In genomic region chr17:75094871-75095399, GRCh38 we compare ENCODE assay signal across 25 cellular contexts. TPM values are rescaled to one million over a fixed set of nuclear protein-coding genes. Genes with fewer than 3 reads are reported as not detected.
DNase-seq lines count a peak whose midpoint lies in the region; ATAC-seq and TF ChIP-seq lines count a peak whose summit lies in the region.
"Had no signal": no experiment of that assay in that cellular context is flagged by ENCODE, and none has a peak within 500 bp of the region (broad histone marks: within the 10 kb centered on the region; RNA-seq: fewer than 3 reads in every experiment).

No MANE protein-coding gene starts in this region.

- H2AFZ ChIP-seq in trophoblast cell (ENCODE audit: insufficient read depth, low read length, poor library complexity): no peak overlapping the region
- H2AFZ ChIP-seq: GM23338 had no signal

- H3K4me3 ChIP-seq in Panc1 (ENCODE audit: low read depth in 2 of 2, low read length in 2 of 2) (no peak overlapping the region), trophoblast cell (ENCODE audit: low read depth, low read length) (no peak overlapping the region)
- H3K4me3 ChIP-seq: BLaER1, GM23338, lung had no signal

- H3K9ac ChIP-seq in trophoblast cell (ENCODE audit: low read length): no peak overlapping the region
- H3K9ac ChIP-seq: BLaER1 had no signal

- intact Hi-C loops in Panc1 (cut with micrococcal nuclease; ENCODE audit: unreplicated experiment) (no loop called here), left colon (cut with DNase I, micrococcal nuclease) (no loop called here)

- H2BK12ac ChIP-seq in trophoblast cell (ENCODE audit: low read length): peak overlapping the region; percentile 39

- peak overlapping the region; percentile 10 for H2AK5ac ChIP-seq in trophoblast cell (ENCODE audit: low read length)

- H3K36me3 ChIP-seq in Panc1 (ENCODE audit: control insufficient read depth, insufficient read depth, low read length) (no peaks in the 10 kb centered on the region), trophoblast cell (ENCODE audit: control insufficient read depth in 1 of 2, insufficient read depth in 2 of 2, low read length in 2 of 2) (peaks cover 13 to 14% of the 10 kb centered on the region in 2 experiments)

- no peak overlapping the region for H3K4ac ChIP-seq in trophoblast cell (ENCODE audit: low read depth, low read length)

- H2BK5ac ChIP-seq in trophoblast cell (ENCODE audit: low read depth, low read length, poor library complexity): no peak overlapping the region

- no peak overlapping the region for H3K4me3 Mint-ChIP-seq in endothelial cell (ENCODE audit: unreplicated experiment)
- H3K4me3 Mint-ChIP-seq: activated CD4-positive, alpha-beta T cell treated with anti-CD3 and anti-CD28 coated beads, Interleukin-2, amount 10 ng/mL, durations not matched to agents 24 days and 14 days; activated T-helper 1 cell treated with anti-CD3 and anti-CD28 coated beads, Interleukin-12 subunit alpha, Interleukin-12 subunit beta, Interleukin-2, Interleukin-4 antibody, amounts not matched to agents 30 ng/mL and 10 ng/mL and 1 ng/mL, durations not matched to agents 14 hours and 24 hours and 36 hours; central memory CD8-positive, alpha-beta T cell; GM23338; immature natural killer cell had no signal

- no peak overlapping the region for H3K4me2 ChIP-seq in trophoblast cell (ENCODE audit: low read length)
- H3K4me2 ChIP-seq: BLaER1, GM23338 had no signal

- H3K18ac ChIP-seq in trophoblast cell (ENCODE audit: low read length): peak overlapping the region; percentile 10

- peaks cover 26% of the 10 kb centered on the region for H3K36me3 Mint-ChIP-seq in endothelial cell (ENCODE audit: low read depth, unreplicated experiment)

- H3K27me3 ChIP-seq in Panc1 (ENCODE audit: control insufficient read depth, insufficient read depth, low read length) (no peaks in the 10 kb centered on the region), trophoblast cell (ENCODE audit: insufficient read depth, low read length) (no peaks in the 10 kb centered on the region)
- H3K27me3 ChIP-seq: BLaER1 had no signal

- no peak overlapping the region for H2BK120ac ChIP-seq in trophoblast cell (ENCODE audit: insufficient read depth, low read length, poor library complexity)

- H3K27ac ChIP-seq in Panc1 (ENCODE audit: low read length) (peak overlapping the region; percentile 8; the same call in 1 of the 2 replicates), trophoblast cell (ENCODE audit: low read depth, low read length) (no peak overlapping the region)
- H3K27ac ChIP-seq: BLaER1 had no signal

- H3K23ac ChIP-seq in trophoblast cell (ENCODE audit: low read length): no peak overlapping the region

- in situ Hi-C loops in Panc1 (cut with HindIII; ENCODE audit: low pct_unique_long_range_greater_than_20kb, low sequenced_read_pairs): no loop called here

- peaks cover 22% of the 10 kb centered on the region for H3K27me3 Mint-ChIP-seq in endothelial cell (ENCODE audit: unreplicated experiment)
- H3K27me3 Mint-ChIP-seq: activated CD4-positive, alpha-beta T cell treated with anti-CD3 and anti-CD28 coated beads, Interleukin-2, amount 10 ng/mL, durations not matched to agents 24 days and 14 days; central memory CD8-positive, alpha-beta T cell had no signal

- ATAC-seq in Panc1 (0 out of 2 replicates have a peak, but pooled peaks have one; percentile 10), left colon (peak; percentile 16), HG03432 (IDR thresholded peaks at IDR 0.05; ENCODE audit: unreplicated experiment) (no peak), GM19467 (IDR thresholded peaks at IDR 0.05; ENCODE audit: unreplicated experiment) (no peak)
- ATAC-seq: GM23338; stimulated activated naive CD8-positive, alpha-beta T cell treated with anti-CD3 and anti-CD28 coated beads, Interleukin-15, Interleukin-2, amounts not matched to agents 100 U/mL and 50 U/mL, for 24 hours had no signal

- H4K91ac ChIP-seq in trophoblast cell (ENCODE audit: low read depth, low read length): peak overlapping the region; percentile 29

- H3K27ac Mint-ChIP-seq in endothelial cell (ENCODE audit: unreplicated experiment): no peak overlapping the region
- H3K27ac Mint-ChIP-seq: activated CD4-positive, alpha-beta T cell treated with anti-CD3 and anti-CD28 coated beads, Interleukin-2, amount 10 ng/mL, durations not matched to agents 24 days and 14 days; activated T-helper 1 cell treated with anti-CD3 and anti-CD28 coated beads, Interleukin-12 subunit alpha, Interleukin-12 subunit beta, Interleukin-2, Interleukin-4 antibody, amounts not matched to agents 30 ng/mL and 10 ng/mL and 1 ng/mL, durations not matched to agents 14 hours and 24 hours and 36 hours; immature natural killer cell had no signal

- BruUV-seq in Panc1 (replicated peaks; lab: Mats Ljungman, UMichigan): no TSS peak

- peaks cover 19% of the 10 kb centered on the region for H3K79me1 ChIP-seq in trophoblast cell (ENCODE audit: low read length)

- CTCF ChIA-PET in Panc1 (lab: Charles Lee): no interaction called here

- peaks cover 48% of the 10 kb centered on the region for H3K4me1 Mint-ChIP-seq in endothelial cell (ENCODE audit: unreplicated experiment)
- H3K4me1 Mint-ChIP-seq: immature natural killer cell had no signal

- WGBS in trophoblast cell (ENCODE audit: extremely low coverage, insufficient coverage, insufficient read length): no CpG with 5 or more reads among the region's 16 CpGs

- H3K79me2 ChIP-seq in trophoblast cell (ENCODE audit: control insufficient read depth, insufficient read depth, low read length, poor library complexity): peaks cover 6% of the 10 kb centered on the region

- H3K4me1 ChIP-seq in Panc1 (ENCODE audit: control insufficient read depth, insufficient read depth, low read length) (peaks cover 47% of the 10 kb centered on the region), trophoblast cell (ENCODE audit: control insufficient read depth in 1 of 2, insufficient read depth in 2 of 2, low read length in 2 of 2) (peaks cover 38 to 39% of the 10 kb centered on the region in 2 experiments)
- H3K4me1 ChIP-seq: BLaER1 had no signal

- H4K12ac ChIP-seq in trophoblast cell (ENCODE audit: low read depth, low read length): no peak overlapping the region

- no peak overlapping the region for H4K8ac ChIP-seq in trophoblast cell (ENCODE audit: low read depth, low read length)

- no peak for TF ChIP-seq CTCF in Panc1 (IDR thresholded peaks at IDR 0.05)
- TF ChIP-seq CTCF in endothelial cell (IDR thresholded peaks at IDR 0.05; ENCODE audit: unreplicated experiment): no peak

- H3K9me3 ChIP-seq in Panc1 (ENCODE audit: control insufficient read depth, insufficient read depth, low read depth, low read length) (no peaks in the 10 kb centered on the region), trophoblast cell (ENCODE audit: insufficient read depth, low read depth, low read length) (peaks cover 5% of the 10 kb centered on the region)
- H3K9me3 ChIP-seq: BLaER1 had no signal

- DNase-seq in CD1c-positive myeloid dendritic cell (ENCODE audit: extremely low spot score): peak; percentile 0
- DNase-seq in Panc1 (ENCODE audit: low read depth, low spot score): no peak
- peak; percentile 38 to 68 for DNase-seq in left colon
- peak in 1 of 2 donors; percentile 46 for DNase-seq in trophoblast cell
- DNase-seq in T-helper 9 cell: no peak
- no peak for DNase-seq in endothelial cell (ENCODE audit: low spot score)
- DNase-seq: activated CD4-positive, alpha-beta T cell treated with anti-CD3 and anti-CD28 coated beads, Interleukin-2, amount 10 ng/mL, durations not matched to agents 24 days and 14 days; activated naive CD4-positive, alpha-beta T cell treated with anti-CD3 and anti-CD28 coated beads, Interleukin-2, amount 50 U/mL, for 16 hours; aorta; erythroblast; foreskin melanocyte; immature natural killer cell; KBM-7; NCI-H1694 treated with DMSO at 0.1 percent for 48 hours; occipital lobe; SHP77 treated with DMSO at 0.1 percent for 48 hours; stimulated activated CD4-positive, alpha-beta T cell treated with anti-CD3 and anti-CD28 coated beads, Interleukin-4, amount 100 ng/mL, for 1 hour; stimulated activated naive CD8-positive, alpha-beta T cell treated with anti-CD3 and anti-CD28 coated beads, Interleukin-15, Interleukin-2, amounts not matched to agents 100 U/mL and 50 U/mL, for 24 hours had no signal

- no peaks in the 10 kb centered on the region for H3K9me3 Mint-ChIP-seq in endothelial cell (ENCODE audit: unreplicated experiment)
- H3K9me3 Mint-ChIP-seq: activated CD4-positive, alpha-beta T cell treated with anti-CD3 and anti-CD28 coated beads, Interleukin-2, amount 10 ng/mL, durations not matched to agents 24 days and 14 days; activated T-helper 1 cell treated with anti-CD3 and anti-CD28 coated beads, Interleukin-12 subunit alpha, Interleukin-12 subunit beta, Interleukin-2, Interleukin-4 antibody, amounts not matched to agents 30 ng/mL and 10 ng/mL and 1 ng/mL, durations not matched to agents 14 hours and 24 hours and 36 hours; central memory CD8-positive, alpha-beta T cell; GM23338; immature natural killer cell had no signal

- POLR2A ChIA-PET in Panc1 (lab: Charles Lee): no interaction called here

- H3K14ac ChIP-seq in trophoblast cell (ENCODE audit: low read length): peak overlapping the region; percentile 8

RNA-seq across cellular contexts. Expression of gene SLC16A5, which starts 7.2 kb away (rescaled TPM):
- 46.6 TPM for total RNA-seq in Panc1 (2021; ENCODE audit: unreplicated experiment)
- 70.7 TPM for polyA plus RNA-seq in Panc1 (2012; ENCODE audit: insufficient read length)
- total RNA-seq in left colon: 10 to 100 TPM; 26.6 to 39.6 TPM
- polyA plus RNA-seq in trophoblast cell (2013): 18.8 and 19.2 TPM in 2 replicates
- total RNA-seq in endothelial cell (ENCODE audit: unreplicated experiment): 50.9 TPM

RNA-seq across cellular contexts. Expression of gene ARMC7, which starts 14.8 kb away (rescaled TPM):
- 48.7 TPM for total RNA-seq in Panc1 (2021; ENCODE audit: unreplicated experiment)
- 74.7 TPM for polyA plus RNA-seq in Panc1 (2012; ENCODE audit: insufficient read length)
- 10 to 100 TPM; 20.3 to 29.9 TPM for total RNA-seq in left colon
- 8.6 and 8.7 TPM in 2 replicates for polyA plus RNA-seq in trophoblast cell (2013)
- 43.4 TPM for total RNA-seq in endothelial cell (ENCODE audit: unreplicated experiment)

RNA-seq across cellular contexts. Expression of gene NT5C, which starts 36.6 kb away (rescaled TPM):
- 63.4 TPM for total RNA-seq in Panc1 (2021; ENCODE audit: unreplicated experiment)
- polyA plus RNA-seq in Panc1 (2012; ENCODE audit: insufficient read length): 82.5 TPM
- total RNA-seq in left colon: 10 to 100 TPM; 77.6 to 86.6 TPM
- 45.3 and 47.2 TPM in 2 replicates for polyA plus RNA-seq in trophoblast cell (2013)
- total RNA-seq in endothelial cell (ENCODE audit: unreplicated experiment): 13.5 TPM

RNA-seq across cellular contexts. Expression of gene KCTD2, which starts 47.9 kb away (rescaled TPM):
- total RNA-seq in Panc1 (2021; ENCODE audit: unreplicated experiment): 34.9 TPM
- 29.9 TPM for polyA plus RNA-seq in Panc1 (2012; ENCODE audit: insufficient read length)
- 10 to 100 TPM; 16.7 to 19.7 TPM for total RNA-seq in left colon
- polyA plus RNA-seq in trophoblast cell (2013): 17.4 and 18.4 TPM in 2 replicates
- 33.5 TPM for total RNA-seq in endothelial cell (ENCODE audit: unreplicated experiment)

RNA-seq across cellular contexts. Expression of gene ATP5PD, which starts 48.2 kb away (rescaled TPM):
- total RNA-seq in Panc1 (2021; ENCODE audit: unreplicated experiment): 413 TPM
- polyA plus RNA-seq in Panc1 (2012; ENCODE audit: insufficient read length): 260 TPM
- total RNA-seq in left colon: 100 to 1,000 TPM; 310 to 381 TPM
- polyA plus RNA-seq in trophoblast cell (2013): 250 and 260 TPM in 2 replicates
- total RNA-seq in endothelial cell (ENCODE audit: unreplicated experiment): 179 TPM

Comparison
In these comparisons a context has a peak if more than half of its experiments do, and no peak if none do; other contexts are left out.
1. DNase-seq: peak in CD1c-positive myeloid dendritic cell (single experiment) and left colon (2 of 2); none in Panc1 (single experiment), T-helper 9 cell (single experiment) and endothelial cell (single experiment).
2. ATAC-seq: peak in Panc1 (single experiment) and left colon (single experiment); none in HG03432 (single experiment) and GM19467 (single experiment).